In the genomic region with DNA sequence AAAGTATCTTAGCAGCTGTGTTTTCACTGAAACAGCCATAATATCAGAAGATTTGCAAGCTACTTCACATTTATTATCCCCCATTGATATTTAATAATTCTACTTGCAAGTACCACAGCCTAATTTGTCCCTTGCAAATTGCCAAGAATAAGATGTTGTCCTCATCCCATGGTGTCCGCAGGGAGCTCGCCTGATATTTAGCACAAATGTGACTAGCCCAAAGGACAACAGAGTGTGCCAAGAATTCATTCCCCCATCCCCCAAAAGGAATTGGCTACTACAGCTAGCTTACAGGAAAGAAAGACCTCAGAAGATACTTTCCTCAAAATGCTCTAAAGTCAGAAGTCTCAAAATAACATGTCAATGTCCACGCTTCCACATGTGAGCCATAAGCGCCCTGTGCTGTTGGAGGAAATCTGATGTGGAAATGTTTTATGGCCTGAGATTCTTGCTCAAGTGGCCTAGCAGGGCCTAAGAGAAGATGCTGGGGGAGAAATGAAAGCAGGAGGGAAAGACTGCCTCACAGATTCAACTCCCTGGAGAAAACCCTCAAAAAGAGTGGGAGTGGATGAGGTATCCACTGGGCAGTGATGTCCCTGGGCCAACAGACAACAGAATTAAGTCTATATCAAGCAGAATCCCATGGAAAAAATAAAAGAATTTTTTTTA, we compare ENCODE assay signal across 1 cellular context.
TF ChIP-seq lines count a peak whose summit lies in the region.

No MANE protein-coding gene starts in this region.

TF ChIP-seq in SK-N-SH, 30 proteins besides CTCF, POLR2A, EP300 and RAD21 (continued from another document):
- no peak for TF ChIP-seq EZH2phosphoT487 (IDR thresholded peaks at IDR 0.05; ENCODE audit: borderline replicate concordance, low read depth)
- TF ChIP-seq, protein P1, sequence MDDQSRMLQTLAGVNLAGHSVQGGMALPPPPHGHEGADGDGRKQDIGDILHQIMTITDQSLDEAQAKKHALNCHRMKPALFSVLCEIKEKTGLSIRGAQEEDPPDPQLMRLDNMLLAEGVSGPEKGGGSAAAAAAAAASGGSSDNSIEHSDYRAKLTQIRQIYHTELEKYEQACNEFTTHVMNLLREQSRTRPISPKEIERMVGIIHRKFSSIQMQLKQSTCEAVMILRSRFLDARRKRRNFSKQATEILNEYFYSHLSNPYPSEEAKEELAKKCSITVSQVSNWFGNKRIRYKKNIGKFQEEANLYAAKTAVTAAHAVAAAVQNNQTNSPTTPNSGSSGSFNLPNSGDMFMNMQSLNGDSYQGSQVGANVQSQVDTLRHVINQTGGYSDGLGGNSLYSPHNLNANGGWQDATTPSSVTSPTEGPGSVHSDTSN (IDR thresholded peaks at IDR 0.05) = no peak
- no peak for TF ChIP-seq NFIC (IDR thresholded peaks at IDR 0.05; ENCODE audit: borderline replicate concordance)
- no peak for TF ChIP-seq TAF1 (IDR thresholded peaks at IDR 0.05; ENCODE audit: borderline replicate concordance, low read depth, low read length)
- TF ChIP-seq, protein P2, sequence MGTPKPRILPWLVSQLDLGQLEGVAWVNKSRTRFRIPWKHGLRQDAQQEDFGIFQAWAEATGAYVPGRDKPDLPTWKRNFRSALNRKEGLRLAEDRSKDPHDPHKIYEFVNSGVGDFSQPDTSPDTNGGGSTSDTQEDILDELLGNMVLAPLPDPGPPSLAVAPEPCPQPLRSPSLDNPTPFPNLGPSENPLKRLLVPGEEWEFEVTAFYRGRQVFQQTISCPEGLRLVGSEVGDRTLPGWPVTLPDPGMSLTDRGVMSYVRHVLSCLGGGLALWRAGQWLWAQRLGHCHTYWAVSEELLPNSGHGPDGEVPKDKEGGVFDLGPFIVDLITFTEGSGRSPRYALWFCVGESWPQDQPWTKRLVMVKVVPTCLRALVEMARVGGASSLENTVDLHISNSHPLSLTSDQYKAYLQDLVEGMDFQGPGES (IDR thresholded peaks at IDR 0.05; ENCODE audit: low read depth, low read length) = no peak
- no peak for TF ChIP-seq YY1 (IDR thresholded peaks at IDR 0.05; ENCODE audit: low read depth)
- TF ChIP-seq, protein P3, sequence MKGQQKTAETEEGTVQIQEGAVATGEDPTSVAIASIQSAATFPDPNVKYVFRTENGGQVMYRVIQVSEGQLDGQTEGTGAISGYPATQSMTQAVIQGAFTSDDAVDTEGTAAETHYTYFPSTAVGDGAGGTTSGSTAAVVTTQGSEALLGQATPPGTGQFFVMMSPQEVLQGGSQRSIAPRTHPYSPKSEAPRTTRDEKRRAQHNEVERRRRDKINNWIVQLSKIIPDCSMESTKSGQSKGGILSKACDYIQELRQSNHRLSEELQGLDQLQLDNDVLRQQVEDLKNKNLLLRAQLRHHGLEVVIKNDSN (IDR thresholded peaks at IDR 0.05; ENCODE audit: borderline replicate concordance, low read depth) = no peak
